In the genomic region with DNA sequence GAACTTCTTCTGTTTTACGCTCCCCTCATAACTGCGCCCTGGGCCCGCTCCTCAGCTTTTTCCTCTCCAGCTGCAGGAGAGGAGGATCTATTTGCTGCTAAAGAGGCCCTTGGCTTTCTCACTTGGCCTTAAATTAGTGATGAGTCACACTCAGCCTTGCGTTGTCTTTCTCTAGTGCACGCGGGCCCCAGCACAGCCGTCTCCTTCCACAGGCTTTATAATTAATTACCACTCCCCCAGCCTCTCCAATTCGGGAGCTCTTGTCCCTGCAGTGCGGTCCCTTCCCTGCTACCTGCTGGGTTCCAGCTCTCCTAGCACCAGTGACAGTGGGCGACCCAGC, we compare ENCODE assay signal across 1 cellular context.
TF ChIP-seq lines count a peak whose summit lies in the region.

No MANE protein-coding gene starts in this region.

TF ChIP-seq in HepG2, 621 proteins besides CTCF, POLR2A, EP300 and RAD21:
- TF ChIP-seq NFE2L2 (IDR thresholded peaks at IDR 0.05; ENCODE audit: low read length) (peak; percentile 46; the same call in 1 of the 2 replicates), KLF16 (CRISPR knock-in tag; IDR thresholded peaks at IDR 0.05) (no peak)
